Comparison of ENCODE assay signal across 1 cellular context in the genomic region with DNA sequence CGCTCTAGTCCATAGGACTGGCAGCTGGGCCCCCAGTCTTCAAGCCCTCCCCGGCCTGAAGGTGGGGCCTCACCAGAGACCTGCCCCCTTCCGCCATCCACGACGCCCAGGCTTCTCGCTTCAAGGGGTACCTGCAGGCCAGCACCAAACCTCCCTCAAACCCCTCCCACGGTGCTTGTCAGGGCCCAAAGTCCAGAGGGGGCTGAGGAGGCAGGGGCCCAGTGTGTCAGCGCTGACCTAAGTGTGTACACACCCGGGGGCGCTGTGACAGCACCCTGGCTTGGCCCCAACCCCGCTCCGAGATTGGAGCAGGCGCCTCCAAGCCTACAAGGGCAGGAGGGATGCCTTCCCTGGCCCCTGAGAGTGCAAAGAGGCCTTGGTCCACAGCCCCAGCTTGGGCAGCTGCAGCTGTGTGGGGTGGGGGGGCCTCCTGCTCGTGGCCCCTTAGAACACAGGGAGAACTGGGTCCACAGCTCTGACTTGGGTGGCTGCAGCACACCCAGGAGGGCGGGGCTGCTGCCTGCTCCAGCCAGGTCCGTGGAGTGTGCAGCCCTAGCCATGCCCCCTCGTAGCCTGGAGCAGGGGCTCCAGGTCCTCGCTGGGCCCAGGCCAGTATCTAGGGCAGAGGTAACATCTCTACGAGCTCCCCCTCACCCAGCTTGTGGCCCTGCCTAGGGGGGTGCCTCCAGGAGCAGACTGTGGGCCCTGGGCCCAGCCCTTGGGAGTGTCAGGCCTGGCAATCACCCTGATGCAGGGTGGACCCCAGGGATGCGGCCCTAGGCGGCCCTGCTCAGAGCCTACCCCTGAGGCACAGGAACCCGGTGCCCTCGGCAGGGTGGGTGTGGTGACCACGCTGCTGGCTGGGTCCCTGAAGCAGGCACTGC.
TF ChIP-seq lines count a peak whose summit lies in the region.

No MANE protein-coding gene starts in this region.

TF ChIP-seq in HepG2, 621 proteins besides CTCF, POLR2A, EP300 and RAD21 (continued from another document and continues in another):
- TF ChIP-seq ZNF639 (CRISPR knock-in tag; conservative IDR thresholded peaks at IDR 0.05) = no peak
- TF ChIP-seq NR2F1 (CRISPR knock-in tag; IDR thresholded peaks at IDR 0.05) = peak; percentile 10 to 56; a peak in 2 of 4 replicates
- TF ChIP-seq ZC3H4 (CRISPR knock-in tag; IDR thresholded peaks at IDR 0.05; ENCODE audit: borderline replicate concordance) = no peak
- TF ChIP-seq, protein P1, sequence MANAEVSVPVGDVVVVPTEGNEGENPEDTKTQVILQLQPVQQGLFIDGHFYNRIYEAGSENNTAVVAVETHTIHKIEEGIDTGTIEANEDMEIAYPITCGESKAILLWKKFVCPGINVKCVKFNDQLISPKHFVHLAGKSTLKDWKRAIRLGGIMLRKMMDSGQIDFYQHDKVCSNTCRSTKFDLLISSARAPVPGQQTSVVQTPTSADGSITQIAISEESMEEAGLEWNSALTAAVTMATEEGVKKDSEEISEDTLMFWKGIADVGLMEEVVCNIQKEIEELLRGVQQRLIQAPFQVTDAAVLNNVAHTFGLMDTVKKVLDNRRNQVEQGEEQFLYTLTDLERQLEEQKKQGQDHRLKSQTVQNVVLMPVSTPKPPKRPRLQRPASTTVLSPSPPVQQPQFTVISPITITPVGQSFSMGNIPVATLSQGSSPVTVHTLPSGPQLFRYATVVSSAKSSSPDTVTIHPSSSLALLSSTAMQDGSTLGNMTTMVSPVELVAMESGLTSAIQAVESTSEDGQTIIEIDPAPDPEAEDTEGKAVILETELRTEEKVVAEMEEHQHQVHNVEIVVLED (CRISPR knock-in tag; IDR thresholded peaks at IDR 0.05; ENCODE audit: borderline replicate concordance) = peak; percentile 52; the same call in 1 of the 2 replicates
- TF ChIP-seq ATF1 (CRISPR knock-in tag; IDR thresholded peaks at IDR 0.05) = no peak
- no peak for TF ChIP-seq NCOA5 (CRISPR knock-in tag; IDR thresholded peaks at IDR 0.05)
- TF ChIP-seq ZNF567 (CRISPR knock-in tag; IDR thresholded peaks at IDR 0.05; ENCODE audit: borderline replicate concordance) = 0 out of 2 replicates have a peak, but pooled peaks have one; percentile 21
- no peak for TF ChIP-seq ZNF83 (CRISPR knock-in tag; IDR thresholded peaks at IDR 0.05; ENCODE audit: borderline replicate concordance)
- no peak for TF ChIP-seq KAT2B (IDR thresholded peaks at IDR 0.05; ENCODE audit: borderline replicate concordance, low read depth, low read length)
- TF ChIP-seq, protein P2, sequence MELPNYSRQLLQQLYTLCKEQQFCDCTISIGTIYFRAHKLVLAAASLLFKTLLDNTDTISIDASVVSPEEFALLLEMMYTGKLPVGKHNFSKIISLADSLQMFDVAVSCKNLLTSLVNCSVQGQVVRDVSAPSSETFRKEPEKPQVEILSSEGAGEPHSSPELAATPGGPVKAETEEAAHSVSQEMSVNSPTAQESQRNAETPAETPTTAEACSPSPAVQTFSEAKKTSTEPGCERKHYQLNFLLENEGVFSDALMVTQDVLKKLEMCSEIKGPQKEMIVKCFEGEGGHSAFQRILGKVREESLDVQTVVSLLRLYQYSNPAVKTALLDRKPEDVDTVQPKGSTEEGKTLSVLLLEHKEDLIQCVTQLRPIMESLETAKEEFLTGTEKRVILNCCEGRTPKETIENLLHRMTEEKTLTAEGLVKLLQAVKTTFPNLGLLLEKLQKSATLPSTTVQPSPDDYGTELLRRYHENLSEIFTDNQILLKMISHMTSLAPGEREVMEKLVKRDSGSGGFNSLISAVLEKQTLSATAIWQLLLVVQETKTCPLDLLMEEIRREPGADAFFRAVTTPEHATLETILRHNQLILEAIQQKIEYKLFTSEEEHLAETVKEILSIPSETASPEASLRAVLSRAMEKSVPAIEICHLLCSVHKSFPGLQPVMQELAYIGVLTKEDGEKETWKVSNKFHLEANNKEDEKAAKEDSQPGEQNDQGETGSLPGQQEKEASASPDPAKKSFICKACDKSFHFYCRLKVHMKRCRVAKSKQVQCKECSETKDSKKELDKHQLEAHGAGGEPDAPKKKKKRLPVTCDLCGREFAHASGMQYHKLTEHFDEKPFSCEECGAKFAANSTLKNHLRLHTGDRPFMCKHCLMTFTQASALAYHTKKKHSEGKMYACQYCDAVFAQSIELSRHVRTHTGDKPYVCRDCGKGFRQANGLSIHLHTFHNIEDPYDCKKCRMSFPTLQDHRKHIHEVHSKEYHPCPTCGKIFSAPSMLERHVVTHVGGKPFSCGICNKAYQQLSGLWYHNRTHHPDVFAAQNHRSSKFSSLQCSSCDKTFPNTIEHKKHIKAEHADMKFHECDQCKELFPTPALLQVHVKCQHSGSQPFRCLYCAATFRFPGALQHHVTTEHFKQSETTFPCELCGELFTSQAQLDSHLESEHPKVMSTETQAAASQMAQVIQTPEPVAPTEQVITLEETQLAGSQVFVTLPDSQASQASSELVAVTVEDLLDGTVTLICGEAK (IDR thresholded peaks at IDR 0.05) = no peak
- TF ChIP-seq, protein P2 (CRISPR knock-in tag; IDR thresholded peaks at IDR 0.05) = no peak; the same call in 1 of the 2 replicates
- TF ChIP-seq FUBP1 (CRISPR knock-in tag; IDR thresholded peaks at IDR 0.05; ENCODE audit: borderline replicate concordance) = no peak
- no peak for TF ChIP-seq CBX5 (CRISPR knock-in tag; IDR thresholded peaks at IDR 0.05; ENCODE audit: borderline replicate concordance)
- TF ChIP-seq ZZZ3 (CRISPR knock-in tag; IDR thresholded peaks at IDR 0.05; ENCODE audit: borderline replicate concordance) = no peak
- no peak for TF ChIP-seq SOX13 (IDR thresholded peaks at IDR 0.05)
- TF ChIP-seq SOX13 (CRISPR knock-in tag; conservative IDR thresholded peaks at IDR 0.05 in 1 of 2, IDR thresholded peaks at IDR 0.05 in 1 of 2) = peak in 1 of 2 experiments; percentile 63; a peak in 2 of 4 replicates
- peak; percentile 82; the same call in 1 of the 2 replicates for TF ChIP-seq NCOR1 (IDR thresholded peaks at IDR 0.05; ENCODE audit: borderline replicate concordance, low read length)
- TF ChIP-seq, protein P3, sequence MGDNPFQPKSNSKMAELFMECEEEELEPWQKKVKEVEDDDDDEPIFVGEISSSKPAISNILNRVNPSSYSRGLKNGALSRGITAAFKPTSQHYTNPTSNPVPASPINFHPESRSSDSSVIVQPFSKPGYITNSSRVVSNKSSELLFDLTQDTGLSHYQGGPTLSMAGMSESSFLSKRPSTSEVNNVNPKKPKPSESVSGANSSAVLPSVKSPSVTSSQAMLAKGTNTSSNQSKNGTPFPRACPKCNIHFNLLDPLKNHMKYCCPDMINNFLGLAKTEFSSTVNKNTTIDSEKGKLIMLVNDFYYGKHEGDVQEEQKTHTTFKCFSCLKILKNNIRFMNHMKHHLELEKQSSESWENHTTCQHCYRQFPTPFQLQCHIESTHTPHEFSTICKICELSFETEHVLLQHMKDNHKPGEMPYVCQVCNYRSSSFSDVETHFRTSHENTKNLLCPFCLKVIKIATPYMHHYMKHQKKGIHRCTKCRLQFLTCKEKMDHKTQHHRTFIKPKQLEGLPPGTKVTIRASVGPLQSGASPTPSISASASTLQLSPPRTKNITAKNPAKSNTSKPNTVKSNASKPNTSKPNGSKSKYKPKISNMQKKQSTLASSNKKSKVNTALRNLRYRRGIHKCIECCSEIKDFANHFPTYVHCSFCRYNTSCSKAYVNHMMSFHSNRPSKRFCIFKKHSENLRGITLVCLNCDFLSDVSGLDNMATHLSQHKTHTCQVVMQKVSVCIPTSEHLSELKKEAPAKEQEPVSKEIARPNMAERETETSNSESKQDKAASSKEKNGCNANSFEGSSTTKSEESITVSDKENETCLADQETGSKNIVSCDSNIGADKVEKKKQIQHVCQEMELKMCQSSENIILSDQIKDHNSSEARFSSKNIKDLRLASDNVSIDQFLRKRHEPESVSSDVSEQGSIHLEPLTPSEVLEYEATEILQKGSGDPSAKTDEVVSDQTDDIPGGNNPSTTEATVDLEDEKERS (CRISPR knock-in tag; IDR thresholded peaks at IDR 0.05) = no peak
- TF ChIP-seq, protein P4, sequence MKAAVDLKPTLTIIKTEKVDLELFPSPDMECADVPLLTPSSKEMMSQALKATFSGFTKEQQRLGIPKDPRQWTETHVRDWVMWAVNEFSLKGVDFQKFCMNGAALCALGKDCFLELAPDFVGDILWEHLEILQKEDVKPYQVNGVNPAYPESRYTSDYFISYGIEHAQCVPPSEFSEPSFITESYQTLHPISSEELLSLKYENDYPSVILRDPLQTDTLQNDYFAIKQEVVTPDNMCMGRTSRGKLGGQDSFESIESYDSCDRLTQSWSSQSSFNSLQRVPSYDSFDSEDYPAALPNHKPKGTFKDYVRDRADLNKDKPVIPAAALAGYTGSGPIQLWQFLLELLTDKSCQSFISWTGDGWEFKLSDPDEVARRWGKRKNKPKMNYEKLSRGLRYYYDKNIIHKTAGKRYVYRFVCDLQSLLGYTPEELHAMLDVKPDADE (CRISPR knock-in tag; IDR thresholded peaks at IDR 0.05) = no peak
- TF ChIP-seq TRIM24 (CRISPR knock-in tag; IDR thresholded peaks at IDR 0.05) = no peak
- no peak for TF ChIP-seq NFE2 (CRISPR knock-in tag; IDR thresholded peaks at IDR 0.05)
- no peak for TF ChIP-seq ZNF850 (CRISPR knock-in tag; conservative IDR thresholded peaks at IDR 0.05)
- TF ChIP-seq ZNF703 (CRISPR knock-in tag; IDR thresholded peaks at IDR 0.05; ENCODE audit: borderline replicate concordance) = no peak
- TF ChIP-seq KLF11 (CRISPR knock-in tag; IDR thresholded peaks at IDR 0.05) = no peak
- TF ChIP-seq, protein P5, sequence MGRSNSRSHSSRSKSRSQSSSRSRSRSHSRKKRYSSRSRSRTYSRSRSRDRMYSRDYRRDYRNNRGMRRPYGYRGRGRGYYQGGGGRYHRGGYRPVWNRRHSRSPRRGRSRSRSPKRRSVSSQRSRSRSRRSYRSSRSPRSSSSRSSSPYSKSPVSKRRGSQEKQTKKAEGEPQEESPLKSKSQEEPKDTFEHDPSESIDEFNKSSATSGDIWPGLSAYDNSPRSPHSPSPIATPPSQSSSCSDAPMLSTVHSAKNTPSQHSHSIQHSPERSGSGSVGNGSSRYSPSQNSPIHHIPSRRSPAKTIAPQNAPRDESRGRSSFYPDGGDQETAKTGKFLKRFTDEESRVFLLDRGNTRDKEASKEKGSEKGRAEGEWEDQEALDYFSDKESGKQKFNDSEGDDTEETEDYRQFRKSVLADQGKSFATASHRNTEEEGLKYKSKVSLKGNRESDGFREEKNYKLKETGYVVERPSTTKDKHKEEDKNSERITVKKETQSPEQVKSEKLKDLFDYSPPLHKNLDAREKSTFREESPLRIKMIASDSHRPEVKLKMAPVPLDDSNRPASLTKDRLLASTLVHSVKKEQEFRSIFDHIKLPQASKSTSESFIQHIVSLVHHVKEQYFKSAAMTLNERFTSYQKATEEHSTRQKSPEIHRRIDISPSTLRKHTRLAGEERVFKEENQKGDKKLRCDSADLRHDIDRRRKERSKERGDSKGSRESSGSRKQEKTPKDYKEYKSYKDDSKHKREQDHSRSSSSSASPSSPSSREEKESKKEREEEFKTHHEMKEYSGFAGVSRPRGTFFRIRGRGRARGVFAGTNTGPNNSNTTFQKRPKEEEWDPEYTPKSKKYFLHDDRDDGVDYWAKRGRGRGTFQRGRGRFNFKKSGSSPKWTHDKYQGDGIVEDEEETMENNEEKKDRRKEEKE (IDR thresholded peaks at IDR 0.05) = no peak
- 0 out of 2 replicates have a peak, but pooled peaks have one; percentile 31 for TF ChIP-seq POLR2AphosphoS5 (IDR thresholded peaks at IDR 0.05; ENCODE audit: low read depth, low read length)
